Comparison of ENCODE assay signal across 27 cellular contexts in genomic region chr13:78829821-78830220, GRCh38.
"Had no signal": no experiment of that assay in that cellular context is flagged by ENCODE, and none has a peak within 500 bp of the region (broad histone marks: within the 10 kb centered on the region; RNA-seq: fewer than 3 reads in every experiment).

No MANE protein-coding gene starts in this region.

- H3K27ac ChIP-seq: brain microvascular endothelial cell, epithelial cell of prostate, esophagus squamous epithelium had no signal

- ATAC-seq: activated T-cell treated with anti-CD3 and anti-CD28 coated beads, Interleukin-2, amount 50 U/mL, for 4 hours; activated T-helper 17 cell treated with anti-CD3 and anti-CD28 coated beads, Interleukin-2, amount 50 U/mL, for 72 hours; effector memory CD8-positive, alpha-beta T cell; T-cell had no signal

- H3K4me1 ChIP-seq: esophagus squamous epithelium had no signal

- H3K36me3 ChIP-seq: brain microvascular endothelial cell, esophagus squamous epithelium had no signal

- DNase-seq: activated CD4-positive, alpha-beta memory T cell treated with anti-CD3 and anti-CD28 coated beads, Interleukin-2, amount 10 ng/mL, durations not matched to agents 7 days and 5 days; activated CD4-positive, alpha-beta T cell treated with anti-CD3 and anti-CD28 coated beads for 1 hour; activated CD4-positive, alpha-beta T cell treated with anti-CD3 and anti-CD28 coated beads for 4 hours; activated CD4-positive, alpha-beta T cell treated with anti-CD3 and anti-CD28 coated beads, Interleukin-2, amount 10 ng/mL, durations not matched to agents 7 days and 5 days; activated CD4-positive, alpha-beta T cell treated with anti-CD3 and anti-CD28 coated beads, Interleukin-2, amount 50 U/mL, for 4 hours; activated effector memory CD4-positive, alpha-beta T cell treated with Interleukin-2 at 50 U/mL for 16 hours; activated gamma-delta T cell treated with Interleukin-2 at 50 U/mL for 16 hours; activated naive CD4-positive, alpha-beta T cell treated with anti-CD3 and anti-CD28 coated beads, Interleukin-2, amount 50 U/mL, for 16 hours; activated naive CD4-positive, alpha-beta T cell treated with Interleukin-2 at 50 U/mL for 16 hours; activated T-cell treated with anti-CD3 and anti-CD28 coated beads, Interleukin-2, amount 50 U/mL, for 4 hours; amniotic stem cell; anterior cingulate cortex; brain microvascular endothelial cell; cortex of kidney; dermis blood vessel endothelial cell; effector CD4-positive, alpha-beta T cell; effector memory CD8-positive, alpha-beta T cell; esophagus squamous epithelium; foreskin melanocyte; head of caudate nucleus; T-cell; T-helper 9 cell had no signal

- H3K4me3 ChIP-seq: esophagus squamous epithelium had no signal

- H3K9me3 ChIP-seq: esophagus squamous epithelium had no signal

- FAIRE-seq: astrocyte, bronchial epithelial cell, endothelial cell of umbilical vein had no signal
